1 cellular context compared by ENCODE assay signal in the genomic region with DNA sequence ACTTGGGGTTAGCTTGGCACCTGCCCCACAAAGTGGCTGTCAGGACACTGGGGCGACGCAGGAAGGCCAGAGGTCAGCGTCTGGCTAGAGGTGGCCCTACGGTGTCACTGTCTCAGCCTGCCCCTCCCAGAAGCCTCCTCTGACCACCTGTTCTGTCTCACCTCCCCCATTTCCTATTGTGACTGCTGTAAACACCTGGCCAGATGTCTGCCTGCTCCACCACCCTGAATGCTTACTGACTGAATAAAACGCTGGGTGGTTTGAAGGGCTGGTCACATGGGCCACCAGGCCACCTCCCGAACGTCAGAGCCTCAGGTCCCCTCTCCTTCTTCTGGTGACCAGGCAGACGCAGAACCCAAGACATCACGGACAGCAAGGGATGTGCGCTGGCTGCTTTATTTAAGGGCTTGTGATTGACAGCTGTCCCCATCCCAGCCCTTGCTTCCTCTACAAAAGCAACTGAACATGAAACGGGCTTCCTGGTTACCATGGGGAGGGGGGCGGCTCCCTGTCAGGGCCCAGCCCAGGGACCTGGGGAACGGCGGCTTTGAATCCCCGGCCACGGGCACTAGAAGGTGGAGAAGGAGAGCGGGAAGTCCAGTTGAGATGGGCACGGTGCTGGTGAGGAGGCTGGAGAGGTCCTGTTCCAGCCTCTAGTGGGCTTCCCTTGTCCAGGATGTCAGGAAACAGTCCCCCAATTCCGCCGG.
TF ChIP-seq lines count a peak whose summit lies in the region.

No MANE protein-coding gene starts in this region.

TF ChIP-seq in WTC11, 78 proteins besides CTCF, POLR2A, EP300 and RAD21 (continued from another document):
- TF ChIP-seq, protein P1, sequence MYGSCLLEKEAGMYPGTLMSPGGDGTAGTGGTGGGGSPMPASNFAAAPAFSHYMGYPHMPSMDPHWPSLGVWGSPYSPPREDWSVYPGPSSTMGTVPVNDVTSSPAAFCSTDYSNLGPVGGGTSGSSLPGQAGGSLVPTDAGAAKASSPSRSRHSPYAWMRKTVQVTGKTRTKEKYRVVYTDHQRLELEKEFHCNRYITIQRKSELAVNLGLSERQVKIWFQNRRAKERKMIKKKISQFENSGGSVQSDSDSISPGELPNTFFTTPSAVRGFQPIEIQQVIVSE (CRISPR knock-in tag; IDR thresholded peaks at IDR 0.05; ENCODE audit: borderline replicate concordance): no peak
- no peak for TF ChIP-seq MXD4 (CRISPR knock-in tag; IDR thresholded peaks at IDR 0.05; ENCODE audit: borderline replicate concordance)
- no peak for TF ChIP-seq SMAD3 (CRISPR knock-in tag; IDR thresholded peaks at IDR 0.05; ENCODE audit: borderline replicate concordance)
- TF ChIP-seq EMX1 (CRISPR knock-in tag; IDR thresholded peaks at IDR 0.05): no peak
- TF ChIP-seq TCF7 (CRISPR knock-in tag; IDR thresholded peaks at IDR 0.05; ENCODE audit: low read depth): no peak
- no peak for TF ChIP-seq SOX15 (CRISPR knock-in tag; IDR thresholded peaks at IDR 0.05)
- TF ChIP-seq, protein P2, sequence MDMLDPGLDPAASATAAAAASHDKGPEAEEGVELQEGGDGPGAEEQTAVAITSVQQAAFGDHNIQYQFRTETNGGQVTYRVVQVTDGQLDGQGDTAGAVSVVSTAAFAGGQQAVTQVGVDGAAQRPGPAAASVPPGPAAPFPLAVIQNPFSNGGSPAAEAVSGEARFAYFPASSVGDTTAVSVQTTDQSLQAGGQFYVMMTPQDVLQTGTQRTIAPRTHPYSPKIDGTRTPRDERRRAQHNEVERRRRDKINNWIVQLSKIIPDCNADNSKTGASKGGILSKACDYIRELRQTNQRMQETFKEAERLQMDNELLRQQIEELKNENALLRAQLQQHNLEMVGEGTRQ (CRISPR knock-in tag; IDR thresholded peaks at IDR 0.05): no peak
- TF ChIP-seq, protein P3, sequence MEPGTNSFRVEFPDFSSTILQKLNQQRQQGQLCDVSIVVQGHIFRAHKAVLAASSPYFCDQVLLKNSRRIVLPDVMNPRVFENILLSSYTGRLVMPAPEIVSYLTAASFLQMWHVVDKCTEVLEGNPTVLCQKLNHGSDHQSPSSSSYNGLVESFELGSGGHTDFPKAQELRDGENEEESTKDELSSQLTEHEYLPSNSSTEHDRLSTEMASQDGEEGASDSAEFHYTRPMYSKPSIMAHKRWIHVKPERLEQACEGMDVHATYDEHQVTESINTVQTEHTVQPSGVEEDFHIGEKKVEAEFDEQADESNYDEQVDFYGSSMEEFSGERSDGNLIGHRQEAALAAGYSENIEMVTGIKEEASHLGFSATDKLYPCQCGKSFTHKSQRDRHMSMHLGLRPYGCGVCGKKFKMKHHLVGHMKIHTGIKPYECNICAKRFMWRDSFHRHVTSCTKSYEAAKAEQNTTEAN (CRISPR knock-in tag; IDR thresholded peaks at IDR 0.05): no peak
